In genomic region chr7:33852838-33853237, GRCh38 we compare ENCODE assay signal across 20 cellular contexts. TPM values are rescaled to one million over a fixed set of nuclear protein-coding genes. Genes with fewer than 3 reads are reported as not detected.
A peak's percentile ranks its signal among the peaks of the same experiment; 100 is the strongest.
DNase-seq lines count a peak whose midpoint lies in the region; ATAC-seq and TF ChIP-seq lines count a peak whose summit lies in the region.
"Had no signal": no experiment of that assay in that cellular context is flagged by ENCODE, and none has a peak within 500 bp of the region (broad histone marks: within the 10 kb centered on the region; RNA-seq: fewer than 3 reads in every experiment).

No MANE protein-coding gene starts in this region.

- no peak for TF ChIP-seq EP300 in esophagus muscularis mucosa (IDR thresholded peaks at IDR 0.05)

- no peak for TF ChIP-seq CTCF in IMR-90 (conservative IDR thresholded peaks at IDR 0.05; ENCODE audit: low read depth, low read length)
- TF ChIP-seq CTCF in esophagus muscularis mucosa (IDR thresholded peaks at IDR 0.05), result no peak

- peak overlapping the region; percentile 83 for H2AK5ac ChIP-seq in IMR-90 (ENCODE audit: low read depth, low read length)
- H2AK5ac ChIP-seq in mesendoderm (ENCODE audit: low read length), result peak overlapping the region; percentile 79

- H3K36me3 ChIP-seq in ACC112 (ENCODE audit: insufficient read depth, low read length) (no peaks in the 10 kb centered on the region), IMR-90 (ENCODE audit: control insufficient read depth, insufficient read depth, low read length) (no peaks in the 10 kb centered on the region), esophagus muscularis mucosa (no peaks in the 10 kb centered on the region), mesendoderm (ENCODE audit: control insufficient read depth, insufficient read depth, low read length) (no peaks in the 10 kb centered on the region)
- H3K36me3 ChIP-seq: HAP-1 had no signal

- H3K4me3 ChIP-seq in ACC112 (ENCODE audit: low read depth, low read length) (no peak overlapping the region), IMR-90 (ENCODE audit: insufficient read depth, low read depth, low read length) (no peak overlapping the region), esophagus muscularis mucosa (no peak overlapping the region), mesendoderm (ENCODE audit: low read length) (no peak overlapping the region)
- H3K4me3 ChIP-seq: A549, HAP-1 had no signal

- H2AFZ ChIP-seq in ACC112 (ENCODE audit: low read length, unreplicated experiment) (no peak overlapping the region), IMR-90 (replicated peaks; ENCODE audit: low read length, poor library complexity) (no peak overlapping the region)

- dilution Hi-C loops in IMR-90 (cut with HindIII; ENCODE audit: low sequenced_read_pairs, unreplicated experiment), result no loop called here

- H4K91ac ChIP-seq in IMR-90 (ENCODE audit: insufficient read depth, low read depth, low read length), result peak overlapping the region; percentile 27; the same call in 1 of the 2 replicates

- no peak overlapping the region for H2BK5ac ChIP-seq in IMR-90 (ENCODE audit: low read depth, low read length, poor library complexity, severe bottlenecking)
- H2BK5ac ChIP-seq in mesendoderm (ENCODE audit: low read length), result no peak overlapping the region

- H3K56ac ChIP-seq in IMR-90 (ENCODE audit: extremely low read depth, insufficient read depth, low read length), result no peak overlapping the region
- H3K56ac ChIP-seq in mesendoderm (ENCODE audit: low read length), result peak overlapping the region; percentile 63

- H3K79me2 ChIP-seq in ACC112 (ENCODE audit: control insufficient read depth, insufficient read depth, low read length, unreplicated experiment), result no peaks in the 10 kb centered on the region
- H3K79me2 ChIP-seq in mesendoderm (ENCODE audit: control insufficient read depth, insufficient read depth, low read length), result no peaks in the 10 kb centered on the region

- peak overlapping the region; percentile 20; the same call in 1 of the 2 replicates for H3K14ac ChIP-seq in IMR-90 (replicated peaks; ENCODE audit: low read depth, low read length)

- H4K8ac ChIP-seq in IMR-90 (ENCODE audit: low read depth in 2 of 2, low read length in 2 of 2) (0 out of 4 replicates have a peak overlapping the region, but pooled peaks of 1 of the 2 experiments have one; percentile 12), mesendoderm (ENCODE audit: low read depth, low read length) (no peak overlapping the region)

- H3K4ac ChIP-seq in IMR-90 (ENCODE audit: low read depth, low read length) (peak overlapping the region; percentile 54), mesendoderm (ENCODE audit: low read depth, low read length) (no peak overlapping the region)

- no TSS peak for BruUV-seq in IMR-90 (replicated peaks; lab: Mats Ljungman, UMichigan)

- H2BK15ac ChIP-seq in IMR-90 (ENCODE audit: low read depth, low read length) (peak overlapping the region; percentile 97; the same call in 2 of the 3 replicates), mesendoderm (replicated peaks; ENCODE audit: low read depth) (no peak overlapping the region)

- whole genome bisulfite sequencing in IMR-90 (ENCODE audit: extremely low coverage in 2 of 2, insufficient read length in 1 of 2), 2 experiments, result no CpG with 5 or more reads among the region's 3 CpGs
- WGBS in esophagus muscularis mucosa, result 74% methylated on average over 3 of the region's 3 CpGs
- no CpG with 5 or more reads among the region's 3 CpGs for WGBS in mesendoderm (ENCODE audit: extremely low coverage, insufficient coverage, low lambda C conversion rate)

- H3K9me3 ChIP-seq in IMR-90 (ENCODE audit: control insufficient read depth, insufficient read depth, low read length), result no peaks in the 10 kb centered on the region
- H3K9me3 ChIP-seq in esophagus muscularis mucosa, result no peaks in the 10 kb centered on the region
- H3K9me3 ChIP-seq: A549, HAP-1 had no signal

- H3K9me1 ChIP-seq in IMR-90 (ENCODE audit: insufficient read depth, low read length), result peaks cover 4% of the 10 kb centered on the region

- H3K27me3 ChIP-seq in ACC112 (ENCODE audit: insufficient read depth, low read length), result no peaks in the 10 kb centered on the region
- peaks cover 7% of the 10 kb centered on the region for H3K27me3 ChIP-seq in IMR-90 (ENCODE audit: control insufficient read depth, insufficient read depth, low read length)
- H3K27me3 ChIP-seq in esophagus muscularis mucosa, result no peaks in the 10 kb centered on the region
- no peaks in the 10 kb centered on the region for H3K27me3 ChIP-seq in mesendoderm (ENCODE audit: insufficient read depth, low read length, poor library complexity)

- TF ChIP-seq POLR2A in IMR-90 (IDR thresholded peaks at IDR 0.05; ENCODE audit: low read depth, low read length), result no peak
- no peak for TF ChIP-seq POLR2A in esophagus muscularis mucosa (IDR thresholded peaks at IDR 0.05; ENCODE audit: low read depth)

- DNase-seq in IMR-90 (no peak), esophagus muscularis mucosa (ENCODE audit: extremely low spot score) (peak; percentile 17), mesendoderm (peak; percentile 43), iPS-NIHi11 (ENCODE audit: low spot score) (no peak)
- DNase-seq in activated naive CD4-positive, alpha-beta T cell treated with Interleukin-2 at 50 U/mL for 16 hours, result no peak
- DNase-seq in stimulated activated naive CD8-positive, alpha-beta T cell treated with anti-CD3 and anti-CD28 coated beads, Interleukin-15, Interleukin-2, amounts not matched to agents 100 U/mL and 50 U/mL, for 24 hours, result no peak
- DNase-seq: 8988T; C1 segment of cervical spinal cord; Calu3; CD4-positive, alpha-beta memory T cell; COR-L47; DMS53; DMS79 treated with DMSO at 0.1 percent for 48 hours; GF-D8; GOT3 had no signal

- POLR2A ChIA-PET in IMR-90 (lab: Charles Lee; ENCODE audit: unreplicated experiment), result no interaction called here

- H2AK9ac ChIP-seq in IMR-90 (replicated peaks; ENCODE audit: low read depth, low read length, poor library complexity), result no peak overlapping the region

- H4K5ac ChIP-seq in IMR-90 (ENCODE audit: low read depth, low read length) (no peak overlapping the region), mesendoderm (ENCODE audit: low read length) (no peak overlapping the region)

- in situ Hi-C loops in IMR-90 (cut with MboI; ENCODE audit: low sequenced_read_pairs), result no loop called here

- CTCF ChIA-PET in IMR-90 (lab: Yijun Ruan, JAX), result no interaction called here

- no peaks in the 10 kb centered on the region for H4K20me1 ChIP-seq in IMR-90 (ENCODE audit: insufficient read depth, low read length)

- H3K9ac ChIP-seq in IMR-90 (ENCODE audit: low read depth, low read length), result no peak overlapping the region
- no peak overlapping the region for H3K9ac ChIP-seq in mesendoderm (ENCODE audit: low read length)

- intact Hi-C loops in IMR-90 (cut with micrococcal nuclease), result no loop called here
- intact Hi-C loops in esophagus muscularis mucosa (cut with DNase I), result no loop called here

- peak overlapping the region; percentile 67; the same call in 1 of the 2 replicates for H3K27ac ChIP-seq in ACC112 (ENCODE audit: low read depth, low read length)
- no peak overlapping the region for H3K27ac ChIP-seq in IMR-90 (ENCODE audit: insufficient read depth, low read length)
- no peak overlapping the region for H3K27ac ChIP-seq in esophagus muscularis mucosa (replicated peaks in 1 of 4)
- no peak overlapping the region for H3K27ac ChIP-seq in mesendoderm (ENCODE audit: low read depth, low read length)
- H3K27ac ChIP-seq: A549 had no signal

- H2BK20ac ChIP-seq in IMR-90 (ENCODE audit: low read depth, low read length), result peak overlapping the region; percentile 53

- H3K23ac ChIP-seq in IMR-90 (ENCODE audit: low read depth, low read length), result no peak overlapping the region
- no peak overlapping the region for H3K23ac ChIP-seq in mesendoderm (ENCODE audit: low read length)

- H3K18ac ChIP-seq in IMR-90 (ENCODE audit: low read depth, low read length) (peak overlapping the region; percentile 80), mesendoderm (ENCODE audit: low read length) (no peak overlapping the region)

- H3K4me1 ChIP-seq in ACC112 (ENCODE audit: control insufficient read depth, insufficient read depth, low read length, unreplicated experiment) (peaks cover 38% of the 10 kb centered on the region), IMR-90 (ENCODE audit: control insufficient read depth, insufficient read depth, low read length) (peaks cover 9% of the 10 kb centered on the region), esophagus muscularis mucosa (peaks cover 0 to 7% (median 0%) of the 10 kb centered on the region in 4 donors), mesendoderm (ENCODE audit: control insufficient read depth, low read depth, low read length) (peaks cover 4% of the 10 kb centered on the region)
- H3K4me1 ChIP-seq: A549, HAP-1 had no signal

- H3K79me1 ChIP-seq in IMR-90 (ENCODE audit: low read depth in 1 of 2, low read length in 2 of 2) (no peaks in the 10 kb centered on the region), mesendoderm (ENCODE audit: low read length) (no peaks in the 10 kb centered on the region)

- ATAC-seq in IMR-90 (ENCODE audit: low read depth) (no peak), HG02763 (IDR thresholded peaks at IDR 0.05; ENCODE audit: unreplicated experiment) (no peak)
- ATAC-seq in stimulated activated naive CD8-positive, alpha-beta T cell treated with anti-CD3 and anti-CD28 coated beads, Interleukin-15, Interleukin-2, amounts not matched to agents 100 U/mL and 50 U/mL, for 24 hours, result no peak
- ATAC-seq: A549 had no signal

- H2BK120ac ChIP-seq in IMR-90 (ENCODE audit: low read depth, low read length) (peak overlapping the region; percentile 65), mesendoderm (ENCODE audit: low read depth, low read length) (no peak overlapping the region)

- no peak for TF ChIP-seq RAD21 in IMR-90 (IDR thresholded peaks at IDR 0.05; ENCODE audit: low read length)

- no peak overlapping the region for H3K4me2 ChIP-seq in IMR-90 (ENCODE audit: low read depth, low read length)
- no peak overlapping the region for H3K4me2 ChIP-seq in mesendoderm (ENCODE audit: low read length)
- H3K4me2 ChIP-seq: A549 had no signal

TF ChIP-seq in IMR-90, 13 proteins besides CTCF, POLR2A, EP300 and RAD21:
- no peak for TF ChIP-seq CHD1 (IDR thresholded peaks at IDR 0.05; ENCODE audit: low read depth, low read length)

RNA-seq across cellular contexts. Expression of gene BMPER, which starts 52.5 kb away (rescaled TPM):
- 7.5 and 7.9 TPM in 2 replicates for total RNA-seq in IMR-90 (2012; rRNA removed)
- 4.6 and 6.2 TPM in 2 replicates for polyA plus RNA-seq in IMR-90 (2012; rRNA removed)
- polyA plus RNA-seq in IMR-90 (2012; cell fraction: cytosol; rRNA removed), result 4.7 and 5.8 TPM in 2 replicates
- polyA plus RNA-seq in IMR-90 (2012; cell fraction: nucleus; rRNA removed; ENCODE audit: low replicate concordance), result 6.5 and 7.8 TPM in 2 replicates
- 1 to 10 TPM in 3 of 4 donors, under 1 TPM in 1; 0.65 to 6.5 (median 3.5) TPM for total RNA-seq in esophagus muscularis mucosa
- 0.52 TPM for polyA plus RNA-seq in mesendoderm (2013, experiment 1 of 2)
- polyA plus RNA-seq in mesendoderm (2013, experiment 2 of 2), result 0.64 TPM
- total RNA-seq: Calu3, G401 had no signal

Comparison
In these comparisons a context has a peak if more than half of its experiments do, and no peak if none do; other contexts are left out.
1. DNase-seq: peak in esophagus muscularis mucosa (single experiment) and mesendoderm (single experiment); none in IMR-90 (single experiment), iPS-NIHi11 (single experiment), activated naive CD4-positive, alpha-beta T cell treated with Interleukin-2 at 50 U/mL for 16 hours (single experiment) and stimulated activated naive CD8-positive, alpha-beta T cell treated with anti-CD3 and anti-CD28 coated beads, Interleukin-15, Interleukin-2, amounts not matched to agents 100 U/mL and 50 U/mL, for 24 hours (single experiment).